In genomic region chr9:114718801-114719221, GRCh38 we compare ENCODE assay signal across 9 cellular contexts. TPM values are rescaled to one million over a fixed set of nuclear protein-coding genes. Genes with fewer than 3 reads are reported as not detected.
DNase-seq lines count a peak whose midpoint lies in the region; ATAC-seq and TF ChIP-seq lines count a peak whose summit lies in the region.
"Had no signal": no experiment of that assay in that cellular context is flagged by ENCODE, and none has a peak within 500 bp of the region (broad histone marks: within the 10 kb centered on the region; RNA-seq: fewer than 3 reads in every experiment).

No MANE protein-coding gene starts in this region.

- peak; percentile 52 to 69 (median 60) for DNase-seq in activated CD4-positive, CD25-positive, alpha-beta regulatory T cell (lab: John Stamatoyannopoulos, UW)
- DNase-seq in effector CD4-positive, alpha-beta T cell, result peak; percentile 35
- DNase-seq in stimulated activated effector memory CD8-positive, alpha-beta T cell treated with anti-CD3 and anti-CD28 coated beads, Interleukin-12 subunit alpha, Interleukin-12 subunit beta, amount 100 ng/mL, for 72 hours (ENCODE audit: low spot score in 2 of 2), result peak; percentile 82 to 98
- no peak for DNase-seq in endothelial cell (ENCODE audit: low spot score)
- DNase-seq in NCI-H524 (lab: John Stamatoyannopoulos, UW), result no peak
- no peak for DNase-seq in OCI-M1 (lab: John Stamatoyannopoulos, UW)

- peaks cover 2% of the 10 kb centered on the region for H3K9me3 Mint-ChIP-seq in stimulated activated effector memory CD8-positive, alpha-beta T cell treated with anti-CD3 and anti-CD28 coated beads, Interleukin-12 subunit alpha, Interleukin-12 subunit beta, amount 100 ng/mL, for 72 hours
- H3K9me3 Mint-ChIP-seq in endothelial cell (ENCODE audit: unreplicated experiment), result no peaks in the 10 kb centered on the region

- H3K27ac ChIP-seq in HEK293 (ENCODE audit: extremely low read depth, low read depth, low read length), result no peak overlapping the region

- H3K4me1 Mint-ChIP-seq in stimulated activated effector memory CD8-positive, alpha-beta T cell treated with anti-CD3 and anti-CD28 coated beads, Interleukin-12 subunit alpha, Interleukin-12 subunit beta, amount 100 ng/mL, for 72 hours, result peaks cover 45% of the 10 kb centered on the region
- H3K4me1 Mint-ChIP-seq in endothelial cell (ENCODE audit: unreplicated experiment), result no peaks in the 10 kb centered on the region

- POLR2A ChIA-PET in HEK293 (lab: Yijun Ruan, JAX), result no interaction called here

- ATAC-seq in stimulated activated effector memory CD8-positive, alpha-beta T cell treated with anti-CD3 and anti-CD28 coated beads, Interleukin-12 subunit alpha, Interleukin-12 subunit beta, amount 100 ng/mL, for 72 hours, result peak; percentile 98
- no peak for ATAC-seq in HG03159 (IDR thresholded peaks at IDR 0.05; ENCODE audit: unreplicated experiment)

- peaks cover 12% of the 10 kb centered on the region for H3K36me3 Mint-ChIP-seq in stimulated activated effector memory CD8-positive, alpha-beta T cell treated with anti-CD3 and anti-CD28 coated beads, Interleukin-12 subunit alpha, Interleukin-12 subunit beta, amount 100 ng/mL, for 72 hours
- H3K36me3 Mint-ChIP-seq in endothelial cell (ENCODE audit: low read depth, unreplicated experiment), result no peaks in the 10 kb centered on the region
- H3K36me3 Mint-ChIP-seq: IgD-negative memory B cell had no signal

- H3K27me3 Mint-ChIP-seq in endothelial cell (ENCODE audit: unreplicated experiment), result no peaks in the 10 kb centered on the region

- peak overlapping the region; percentile 56 for H3K4me3 Mint-ChIP-seq in stimulated activated effector memory CD8-positive, alpha-beta T cell treated with anti-CD3 and anti-CD28 coated beads, Interleukin-12 subunit alpha, Interleukin-12 subunit beta, amount 100 ng/mL, for 72 hours
- no peak overlapping the region for H3K4me3 Mint-ChIP-seq in endothelial cell (ENCODE audit: unreplicated experiment)

- no peak overlapping the region for H3K4me3 ChIP-seq in HEK293 (ENCODE audit: low read depth, low read length)

- H3K36me3 ChIP-seq in HEK293 (ENCODE audit: control insufficient read depth in 2 of 2, insufficient read depth in 1 of 2, low read length in 2 of 2), result no peaks in the 10 kb centered on the region

- peak overlapping the region; percentile 97 for H3K27ac Mint-ChIP-seq in stimulated activated effector memory CD8-positive, alpha-beta T cell treated with anti-CD3 and anti-CD28 coated beads, Interleukin-12 subunit alpha, Interleukin-12 subunit beta, amount 100 ng/mL, for 72 hours
- no peak overlapping the region for H3K27ac Mint-ChIP-seq in endothelial cell (ENCODE audit: unreplicated experiment)
- H3K27ac Mint-ChIP-seq: IgD-negative memory B cell had no signal

- TF ChIP-seq CTCF in HEK293 (tag by site-specific recombination; IDR thresholded peaks at IDR 0.05) (no peak), endothelial cell (IDR thresholded peaks at IDR 0.05; ENCODE audit: unreplicated experiment) (no peak)

- H3K9me3 ChIP-seq in HEK293 (ENCODE audit: control insufficient read depth, insufficient read depth, low read depth, low read length), result no peaks in the 10 kb centered on the region

- CTCF ChIA-PET in HEK293 (lab: Yijun Ruan, JAX), result interaction anchor here (0.6 to 0.8 kb wide), 5 partner anchors 21 to 913 kb away, joined by 3 read pairs; no protein-coding TSS in a partner anchor

- 0 out of 2 replicates have a peak, but pooled peaks cover 2% of the 10 kb centered on the region for H3K4me1 ChIP-seq in HEK293 (ENCODE audit: control insufficient read depth, insufficient read depth, low read length)

TF ChIP-seq in HEK293, 187 proteins besides CTCF, POLR2A, EP300 and RAD21:
- TF ChIP-seq ZNF184 (tag by site-specific recombination; IDR thresholded peaks at IDR 0.05), result no peak
- peak; percentile 76 for TF ChIP-seq KLF1 (tag by site-specific recombination; IDR thresholded peaks at IDR 0.05)
- no peak for TF ChIP-seq BCL6B (tag by site-specific recombination; IDR thresholded peaks at IDR 0.05)
- TF ChIP-seq ZFHX2 (tag by site-specific recombination; conservative IDR thresholded peaks at IDR 0.05), result peak; percentile 44
- TF ChIP-seq KLF17 (tag by site-specific recombination; IDR thresholded peaks at IDR 0.05), result peak; percentile 62
- TF ChIP-seq ZNF571 (tag by site-specific recombination; IDR thresholded peaks at IDR 0.05), result no peak

RNA-seq across cellular contexts. Expression of gene TEX48, which starts 36.8 kb away (rescaled TPM):
- not detected for total RNA-seq in endothelial cell (ENCODE audit: unreplicated experiment)

Comparison
In these comparisons a context has a peak if more than half of its experiments do, and no peak if none do; other contexts are left out.
1. DNase-seq: peak in activated CD4-positive, CD25-positive, alpha-beta regulatory T cell (4 of 4), effector CD4-positive, alpha-beta T cell (single experiment) and stimulated activated effector memory CD8-positive, alpha-beta T cell treated with anti-CD3 and anti-CD28 coated beads, Interleukin-12 subunit alpha, Interleukin-12 subunit beta, amount 100 ng/mL, for 72 hours (2 of 2); none in endothelial cell (single experiment), NCI-H524 (0 of 2) and OCI-M1 (single experiment).